In the genomic region with DNA sequence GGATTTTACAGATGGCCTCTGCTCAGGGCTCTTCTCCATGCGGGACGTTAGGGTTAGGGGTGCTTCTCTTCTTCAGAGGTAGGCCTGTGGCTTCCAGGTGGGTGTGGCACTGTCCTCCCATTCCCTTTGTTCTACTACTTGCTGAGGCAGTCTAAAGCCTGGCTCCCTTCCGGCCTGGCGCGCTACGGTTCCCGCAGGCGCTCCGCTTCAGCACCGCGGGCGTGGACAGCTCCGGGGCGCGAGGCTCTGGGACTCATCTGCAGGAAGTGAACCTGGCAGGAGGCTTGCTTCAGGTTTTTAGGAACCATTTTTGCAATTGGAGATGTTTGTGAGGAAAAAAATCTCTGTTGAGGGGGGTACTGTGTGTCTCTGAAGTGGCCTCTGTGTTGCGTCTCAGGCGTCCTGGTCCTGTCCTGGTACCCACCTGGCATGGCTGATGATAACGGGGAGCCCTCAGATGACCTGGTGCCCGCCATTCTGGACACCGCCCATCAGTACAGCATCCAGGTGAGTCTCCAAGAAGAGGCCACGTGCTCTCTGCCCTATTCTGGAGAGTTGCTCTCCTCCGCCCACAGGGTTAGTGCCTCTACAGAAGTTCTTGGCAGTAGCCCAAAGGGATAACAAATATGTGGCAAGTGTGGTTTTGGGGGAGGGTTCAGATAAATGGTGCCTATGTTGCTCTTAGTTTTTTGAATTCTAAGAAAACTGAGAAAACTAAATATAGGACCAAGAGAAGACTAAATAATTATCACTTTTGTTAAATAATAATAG, we compare ENCODE assay signal across 7 cellular contexts. TPM values are rescaled to one million over a fixed set of nuclear protein-coding genes. Genes with fewer than 3 reads are reported as not detected.
DNase-seq lines count a peak whose midpoint lies in the region; ATAC-seq and TF ChIP-seq lines count a peak whose summit lies in the region.

No MANE protein-coding gene starts in this region.

- no peaks in the 10 kb centered on the region for H3K9me3 ChIP-seq in HEK293 (ENCODE audit: control insufficient read depth, insufficient read depth, low read depth, low read length)
- H3K9me3 ChIP-seq in PC-3 (ENCODE audit: low read length) = no peaks in the 10 kb centered on the region
- H3K9me3 ChIP-seq in adipocyte (ENCODE audit: control insufficient read depth, low read length) = no peaks in the 10 kb centered on the region

- H3K27me3 ChIP-seq in PC-3 (ENCODE audit: low read length) (no peaks in the 10 kb centered on the region), adipocyte (replicated peaks; ENCODE audit: control insufficient read depth, insufficient read depth, low read length) (peaks cover 25% of the 10 kb centered on the region)

- H3K4me3 ChIP-seq in HEK293 (ENCODE audit: low read depth, low read length) = no peak overlapping the region; the same call in 1 of the 2 replicates
- peak overlapping the region; percentile 85 for H3K4me3 ChIP-seq in PC-3 (ENCODE audit: low read length)
- H3K4me3 ChIP-seq in adipocyte (ENCODE audit: low read length) = no peak overlapping the region

- CTCF ChIA-PET in HEK293 (lab: Yijun Ruan, JAX) (interaction anchor here (0.6 kb wide), 1 partner anchor 12 kb away, joined by 4 read pairs; the partner anchor contains the start of genes C1orf122 and YRDC), PC-3 (lab: Charles Lee) (no interaction called here)

- no peak overlapping the region for H2AFZ ChIP-seq in PC-3 (ENCODE audit: low read length)

- H3K36me3 ChIP-seq in HEK293 (ENCODE audit: control insufficient read depth in 2 of 2, insufficient read depth in 1 of 2, low read length in 2 of 2) (peaks cover 13 to 48% of the 10 kb centered on the region in 2 experiments; a peak in 2 of 3 replicates), PC-3 (ENCODE audit: low read depth, low read length) (peaks cover 8% of the 10 kb centered on the region; the same call in 1 of the 2 replicates), adipocyte (ENCODE audit: control insufficient read depth, insufficient read depth, low read length, severe bottlenecking) (peaks cover 6% of the 10 kb centered on the region)

- TF ChIP-seq CTCF in HEK293 (tag by site-specific recombination; IDR thresholded peaks at IDR 0.05) (no peak), PC-3 (conservative IDR thresholded peaks at IDR 0.05; ENCODE audit: low read depth, low read length) (no peak)

- H3K4me2 ChIP-seq in PC-3 (ENCODE audit: low read length) = peak overlapping the region; percentile 89

- H3K9me2 ChIP-seq in PC-3 (replicated peaks; ENCODE audit: low read length) = no peaks in the 10 kb centered on the region

- H3K9ac ChIP-seq in PC-3 (ENCODE audit: low read length) (no peak overlapping the region), adipocyte (ENCODE audit: low read length) (no peak overlapping the region)

- no TSS peak for BruUV-seq in PC-3 (replicated peaks; lab: Mats Ljungman, UMichigan)

- H3K4me1 ChIP-seq in HEK293 (ENCODE audit: control insufficient read depth, insufficient read depth, low read length) (peaks cover 7% of the 10 kb centered on the region; the same call in 1 of the 2 replicates), PC-3 (ENCODE audit: insufficient read depth, low read length) (peaks cover 15% of the 10 kb centered on the region), adipocyte (ENCODE audit: control insufficient read depth, insufficient read depth, low read length) (no peaks in the 10 kb centered on the region)

- intact Hi-C loops in PC-3 (cut with micrococcal nuclease) = no loop called here

- H3F3A ChIP-seq in PC-3 (ENCODE audit: low read length, unreplicated experiment) = no peaks in the 10 kb centered on the region

- H3K27ac ChIP-seq in HEK293 (ENCODE audit: extremely low read depth, low read depth, low read length) (no peak overlapping the region), PC-3 (ENCODE audit: low read length) (no peak overlapping the region)

- no peak for ATAC-seq in PC-3

- peaks cover 21% of the 10 kb centered on the region for H3K79me2 ChIP-seq in PC-3 (ENCODE audit: low read length)

- no peak for DNase-seq in PC-3
- peak; percentile 23 for DNase-seq in adipocyte (ENCODE audit: low read depth)
- DNase-seq in iPS-NIHi11 (ENCODE audit: low spot score) = peak; percentile 95
- DNase-seq in stimulated activated CD8-positive, alpha-beta memory T cell treated with anti-CD3 and anti-CD28 coated beads, Interleukin-4, amount 100 ng/mL, for 24 hours (ENCODE audit: low read depth) = peak; percentile 28
- DNase-seq in putamen (ENCODE audit: low spot score) = no peak
- no peak for DNase-seq in SHP77 treated with DMSO at 0.1 percent for 48 hours (lab: John Stamatoyannopoulos, UW)

- H4K20me1 ChIP-seq in PC-3 (ENCODE audit: low read length) = 0 out of 2 replicates have a peak, but pooled peaks cover 4% of the 10 kb centered on the region

- POLR2A ChIA-PET in HEK293 (lab: Yijun Ruan, JAX) (interaction anchor here (1.1 to 3.7 kb wide), 2 partner anchors 12 to 64 kb away, joined by 3 to 17 read pairs; partner anchors contain the start of genes C1orf122, MTF1 and YRDC), PC-3 (lab: Charles Lee; ENCODE audit: unreplicated experiment) (no interaction called here)

TF ChIP-seq in HEK293, 187 proteins besides CTCF, POLR2A, EP300 and RAD21 (continues in another document):
- no peak for TF ChIP-seq PRDM6 (tag by site-specific recombination; IDR thresholded peaks at IDR 0.05)
- no peak for TF ChIP-seq PRDM1 (tag by site-specific recombination; IDR thresholded peaks at IDR 0.05)
- TF ChIP-seq KLF16 (tag by site-specific recombination; IDR thresholded peaks at IDR 0.05) = no peak
- no peak for TF ChIP-seq ZBTB20 (tag by site-specific recombination; IDR thresholded peaks at IDR 0.05)
- TF ChIP-seq ZNF600 (tag by site-specific recombination; IDR thresholded peaks at IDR 0.05) = 0 out of 2 replicates have a peak, but pooled peaks have one; percentile 4
- no peak for TF ChIP-seq ZNF16 (tag by site-specific recombination; IDR thresholded peaks at IDR 0.05; ENCODE audit: low read depth)
- TF ChIP-seq ZNF785 (tag by site-specific recombination; IDR thresholded peaks at IDR 0.05) = no peak
- TF ChIP-seq, protein P1, sequence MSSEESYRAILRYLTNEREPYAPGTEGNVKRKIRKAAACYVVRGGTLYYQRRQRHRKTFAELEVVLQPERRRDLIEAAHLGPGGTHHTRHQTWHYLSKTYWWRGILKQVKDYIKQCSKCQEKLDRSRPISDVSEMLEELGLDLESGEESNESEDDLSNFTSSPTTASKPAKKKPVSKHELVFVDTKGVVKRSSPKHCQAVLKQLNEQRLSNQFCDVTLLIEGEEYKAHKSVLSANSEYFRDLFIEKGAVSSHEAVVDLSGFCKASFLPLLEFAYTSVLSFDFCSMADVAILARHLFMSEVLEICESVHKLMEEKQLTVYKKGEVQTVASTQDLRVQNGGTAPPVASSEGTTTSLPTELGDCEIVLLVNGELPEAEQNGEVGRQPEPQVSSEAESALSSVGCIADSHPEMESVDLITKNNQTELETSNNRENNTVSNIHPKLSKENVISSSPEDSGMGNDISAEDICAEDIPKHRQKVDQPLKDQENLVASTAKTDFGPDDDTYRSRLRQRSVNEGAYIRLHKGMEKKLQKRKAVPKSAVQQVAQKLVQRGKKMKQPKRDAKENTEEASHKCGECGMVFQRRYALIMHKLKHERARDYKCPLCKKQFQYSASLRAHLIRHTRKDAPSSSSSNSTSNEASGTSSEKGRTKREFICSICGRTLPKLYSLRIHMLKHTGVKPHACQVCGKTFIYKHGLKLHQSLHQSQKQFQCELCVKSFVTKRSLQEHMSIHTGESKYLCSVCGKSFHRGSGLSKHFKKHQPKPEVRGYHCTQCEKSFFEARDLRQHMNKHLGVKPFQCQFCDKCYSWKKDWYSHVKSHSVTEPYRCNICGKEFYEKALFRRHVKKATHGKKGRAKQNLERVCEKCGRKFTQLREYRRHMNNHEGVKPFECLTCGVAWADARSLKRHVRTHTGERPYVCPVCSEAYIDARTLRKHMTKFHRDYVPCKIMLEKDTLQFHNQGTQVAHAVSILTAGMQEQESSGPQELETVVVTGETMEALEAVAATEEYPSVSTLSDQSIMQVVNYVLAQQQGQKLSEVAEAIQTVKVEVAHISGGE (tag by site-specific recombination; conservative IDR thresholded peaks at IDR 0.05; ENCODE audit: low read depth) = no peak
- TF ChIP-seq ZNF140 (tag by site-specific recombination; IDR thresholded peaks at IDR 0.05) = no peak
- no peak for TF ChIP-seq GLI2 (tag by site-specific recombination; IDR thresholded peaks at IDR 0.05; ENCODE audit: borderline replicate concordance, low read depth)
- TF ChIP-seq KLF1 (tag by site-specific recombination; IDR thresholded peaks at IDR 0.05) = no peak
- TF ChIP-seq BCL11A (tag by site-specific recombination; IDR thresholded peaks at IDR 0.05; ENCODE audit: low read depth) = no peak

RNA-seq across cellular contexts. Expression of gene MANEAL, which starts 1.9 kb away (rescaled TPM):
- 47.6 and 54.1 TPM in 2 replicates for total RNA-seq in PC-3 (2014; rRNA removed)

RNA-seq across cellular contexts. Expression of gene C1orf122, which starts 12.1 kb away (rescaled TPM):
- total RNA-seq in PC-3 (2014; rRNA removed) = 70.1 and 72.5 TPM in 2 replicates

RNA-seq across cellular contexts. Expression of gene YRDC, which starts 12.5 kb away (rescaled TPM):
- total RNA-seq in PC-3 (2014; rRNA removed) = 41.8 and 51.9 TPM in 2 replicates

RNA-seq across cellular contexts. Expression of gene EPHA10, which starts 30.6 kb away (rescaled TPM):
- total RNA-seq in PC-3 (2014; rRNA removed) = 1.8 and 3.5 TPM in 2 replicates

Comparison
In these comparisons a context has a peak if more than half of its experiments do, and no peak if none do; other contexts are left out.
1. DNase-seq: peak in adipocyte (single experiment), iPS-NIHi11 (single experiment) and stimulated activated CD8-positive, alpha-beta memory T cell treated with anti-CD3 and anti-CD28 coated beads, Interleukin-4, amount 100 ng/mL, for 24 hours (single experiment); none in PC-3 (single experiment), putamen (single experiment) and SHP77 treated with DMSO at 0.1 percent for 48 hours (single experiment).